In genomic region chr3:155031191-155031590, GRCh38 we compare ENCODE assay signal across 25 cellular contexts. TPM values are rescaled to one million over a fixed set of nuclear protein-coding genes. Genes with fewer than 3 reads are reported as not detected.
DNase-seq lines count a peak whose midpoint lies in the region; ATAC-seq, FAIRE-seq and TF ChIP-seq lines count a peak whose summit lies in the region.
"Had no signal": no experiment of that assay in that cellular context is flagged by ENCODE, and none has a peak within 500 bp of the region (broad histone marks: within the 10 kb centered on the region; RNA-seq: fewer than 3 reads in every experiment).

No MANE protein-coding gene starts in this region.

- TF ChIP-seq CTCF in GM23338 (conservative IDR thresholded peaks at IDR 0.05; ENCODE audit: low read depth in 2 of 2) (no peak), astrocyte (IDR thresholded peaks at IDR 0.05; ENCODE audit: insufficient read depth, low read depth, low read length) (no peak), foreskin fibroblast (IDR thresholded peaks at IDR 0.05; ENCODE audit: low read depth, low read length) (no peak), smooth muscle cell (IDR thresholded peaks at IDR 0.05; ENCODE audit: borderline replicate concordance, insufficient read depth, poor library complexity, severe bottlenecking) (no peak), stomach (IDR thresholded peaks at IDR 0.05) (no peak), ovary (IDR thresholded peaks at IDR 0.05) (no peak)

- peak overlapping the region; percentile 47 for H3K27ac Mint-ChIP-seq in GM23338
- peak overlapping the region; percentile 95 for H3K27ac Mint-ChIP-seq in astrocyte (ENCODE audit: unreplicated experiment)
- H3K27ac Mint-ChIP-seq: activated T-helper 2 cell treated with anti-CD3 and anti-CD28 coated beads, Interferon-gamma antibody, Interleukin-2, Interleukin-4, amounts not matched to agents 10 μg/mL and 5 μg/mL and 100 μg/mL, durations not matched to agents 14 hours and 24 hours and 36 hours; B cell; natural killer cell treated with Interleukin-12 subunit alpha and Interleukin-12 subunit beta and Interleukin-15 and Interleukin-18, amount 100 ng/mL, for 72 hours; T-helper 1 cell treated with Interleukin-12 subunit alpha and Interleukin-12 subunit beta and Interleukin-4 antibody, amounts not matched to agents 30 μg/mL and 1 μg/mL, for 36 hours had no signal

- no peak overlapping the region; the same call in 1 of the 2 replicates for H3K27ac ChIP-seq in GM23338 (ENCODE audit: low read depth)
- no peak overlapping the region for H3K27ac ChIP-seq in astrocyte (ENCODE audit: low read depth, low read length)
- peak overlapping the region; percentile 77 for H3K27ac ChIP-seq in smooth muscle cell (ENCODE audit: low read depth)
- no peak overlapping the region for H3K27ac ChIP-seq in stomach
- no peak overlapping the region for H3K27ac ChIP-seq in ovary
- H3K27ac ChIP-seq: epithelial cell of prostate had no signal

- H3K9me3 ChIP-seq in astrocyte (ENCODE audit: insufficient read depth, low read depth, low read length) (no peaks in the 10 kb centered on the region), smooth muscle cell (replicated peaks; ENCODE audit: low read depth) (no peaks in the 10 kb centered on the region), stomach (peaks cover 0 to 6% (median 0%) of the 10 kb centered on the region in 4 donors), ovary (no peaks in the 10 kb centered on the region)
- H3K9me3 ChIP-seq: upper lobe of left lung had no signal

- H3K27me3 Mint-ChIP-seq in GM23338 (ENCODE audit: insufficient read depth, low read depth, poor library complexity) (no peaks in the 10 kb centered on the region), astrocyte (ENCODE audit: low read depth, unreplicated experiment) (no peaks in the 10 kb centered on the region)
- H3K27me3 Mint-ChIP-seq: B cell; natural killer cell treated with Interleukin-12 subunit alpha and Interleukin-12 subunit beta and Interleukin-15 and Interleukin-18, amount 100 ng/mL, for 72 hours had no signal

- no peak overlapping the region for H2AFZ ChIP-seq in GM23338
- H2AFZ ChIP-seq in astrocyte (ENCODE audit: low read depth, low read length): no peak overlapping the region
- H2AFZ ChIP-seq in smooth muscle cell (ENCODE audit: low read depth): peak overlapping the region; percentile 53

- H3K9me3 Mint-ChIP-seq in GM23338 (peaks cover 17% of the 10 kb centered on the region; the same call in 2 of the 3 replicates), astrocyte (ENCODE audit: unreplicated experiment) (no peaks in the 10 kb centered on the region)
- H3K9me3 Mint-ChIP-seq: activated T-helper 2 cell treated with anti-CD3 and anti-CD28 coated beads, Interferon-gamma antibody, Interleukin-2, Interleukin-4, amounts not matched to agents 10 μg/mL and 5 μg/mL and 100 μg/mL, durations not matched to agents 14 hours and 24 hours and 36 hours had no signal

- no peak for ATAC-seq in GM23338
- ATAC-seq: natural killer cell treated with Interleukin-12 subunit alpha and Interleukin-12 subunit beta and Interleukin-15 and Interleukin-18, amount 100 ng/mL, for 72 hours had no signal

- DNase-seq in GM23338 (ENCODE audit: low spot score) (no peak), astrocyte (ENCODE audit: low read depth) (no peak), foreskin fibroblast (peak; percentile 39 to 66), smooth muscle cell (lab: John Stamatoyannopoulos, UW; ENCODE audit: unreplicated experiment) (no peak), stomach (no peak), RCC 7860 (ENCODE audit: low spot score) (no peak), ovary (no peak)
- DNase-seq: activated CD4-positive, alpha-beta T cell treated with anti-CD3 and anti-CD28 coated beads, Interleukin-2, amount 50 U/mL, for 1 hour; COR-L47; DND-41; mesendoderm; NCI-H187; NCI-H774; posterior cingulate gyrus; SHP77; stimulated activated CD4-positive, alpha-beta T cell treated with anti-CD3 and anti-CD28 coated beads, Interleukin-2, amount 100 ng/mL, for 48 hours; stimulated activated naive CD4-positive, alpha-beta T cell treated with Interleukin-2 at 50 U/mL for 16 hours; upper lobe of left lung had no signal

- H3K4me3 ChIP-seq in GM23338 (no peak overlapping the region), astrocyte (ENCODE audit: insufficient read depth, low read depth, low read length) (no peak overlapping the region), foreskin fibroblast (ENCODE audit: low read depth in 1 of 2, low read length in 2 of 2) (no peak overlapping the region), smooth muscle cell (no peak overlapping the region), stomach (no peak overlapping the region), ovary (no peak overlapping the region)
- H3K4me3 ChIP-seq: skin epidermis, upper lobe of left lung had no signal

- no peak for TF ChIP-seq EP300 in stomach (IDR thresholded peaks at IDR 0.05)
- TF ChIP-seq EP300 in ovary (IDR thresholded peaks at IDR 0.05): no peak

- H3K36me3 Mint-ChIP-seq in GM23338 (ENCODE audit: low read depth) (peaks cover 16% of the 10 kb centered on the region), astrocyte (ENCODE audit: low read depth, unreplicated experiment) (no peaks in the 10 kb centered on the region)

- intact Hi-C loops in stomach (cut with DNase I; ENCODE audit: low total_unique reads): no loop called here
- intact Hi-C loops in ovary (cut with DNase I): no loop called here

- H4K20me1 ChIP-seq in GM23338 (replicated peaks; ENCODE audit: insufficient read depth): no peaks in the 10 kb centered on the region
- H4K20me1 ChIP-seq in astrocyte (ENCODE audit: insufficient read depth, low read length): no peaks in the 10 kb centered on the region
- H4K20me1 ChIP-seq in smooth muscle cell (ENCODE audit: low read depth): no peaks in the 10 kb centered on the region

- peaks cover 7% of the 10 kb centered on the region; the same call in 1 of the 2 replicates for H3K36me3 ChIP-seq in GM23338 (ENCODE audit: insufficient read depth)
- H3K36me3 ChIP-seq in astrocyte (ENCODE audit: insufficient read depth, low read length): no peaks in the 10 kb centered on the region
- no peaks in the 10 kb centered on the region for H3K36me3 ChIP-seq in smooth muscle cell (ENCODE audit: low read depth)
- no peaks in the 10 kb centered on the region for H3K36me3 ChIP-seq in stomach
- H3K36me3 ChIP-seq in ovary: no peaks in the 10 kb centered on the region
- H3K36me3 ChIP-seq: upper lobe of left lung had no signal

- H3K79me2 ChIP-seq in GM23338 (replicated peaks; ENCODE audit: insufficient read depth) (no peaks in the 10 kb centered on the region), astrocyte (ENCODE audit: insufficient read depth, low read length) (no peaks in the 10 kb centered on the region), smooth muscle cell (ENCODE audit: low read depth) (no peaks in the 10 kb centered on the region)

- H3K9me2 ChIP-seq in GM23338 (ENCODE audit: insufficient read depth): no peaks in the 10 kb centered on the region

- no peak overlapping the region for H3K4me2 ChIP-seq in GM23338
- no peak overlapping the region for H3K4me2 ChIP-seq in astrocyte (ENCODE audit: low read length)
- H3K4me2 ChIP-seq in smooth muscle cell: peak overlapping the region; percentile 30

- H3K4me1 ChIP-seq in GM23338 (ENCODE audit: insufficient read depth) (peaks cover 32% of the 10 kb centered on the region), astrocyte (ENCODE audit: insufficient read depth, low read length) (no peaks in the 10 kb centered on the region), smooth muscle cell (ENCODE audit: low read depth) (peaks cover 21% of the 10 kb centered on the region), stomach (peaks cover 0 to 6% (median 0%) of the 10 kb centered on the region in 4 donors), ovary (ENCODE audit: insufficient read depth) (no peaks in the 10 kb centered on the region)

- no peaks in the 10 kb centered on the region for H3K27me3 ChIP-seq in GM23338 (ENCODE audit: insufficient read depth)
- no peaks in the 10 kb centered on the region for H3K27me3 ChIP-seq in astrocyte (ENCODE audit: insufficient read depth, low read length)
- no peaks in the 10 kb centered on the region for H3K27me3 ChIP-seq in smooth muscle cell (ENCODE audit: low read depth)
- H3K27me3 ChIP-seq in stomach: no peaks in the 10 kb centered on the region
- no peaks in the 10 kb centered on the region for H3K27me3 ChIP-seq in ovary
- H3K27me3 ChIP-seq: upper lobe of left lung had no signal

- FAIRE-seq in astrocyte (lab: Jason Lieb, UNC) (no peak), RCC 7860 (lab: Jason Lieb, UNC) (no peak)
- FAIRE-seq: bronchial epithelial cell had no signal

- H3K4me1 Mint-ChIP-seq in GM23338 (peaks cover 12% of the 10 kb centered on the region; the same call in 2 of the 3 replicates), astrocyte (ENCODE audit: low read depth, unreplicated experiment) (peaks cover 32% of the 10 kb centered on the region)
- H3K4me1 Mint-ChIP-seq: B cell had no signal

- H3K9ac ChIP-seq in astrocyte (ENCODE audit: low read length) (no peak overlapping the region), smooth muscle cell (ENCODE audit: low read depth) (no peak overlapping the region)

- H3K4me3 Mint-ChIP-seq in GM23338 (no peak overlapping the region), astrocyte (ENCODE audit: unreplicated experiment) (peak overlapping the region; percentile 24)
- H3K4me3 Mint-ChIP-seq: B cell; natural killer cell treated with Interleukin-12 subunit alpha and Interleukin-12 subunit beta and Interleukin-15 and Interleukin-18, amount 100 ng/mL, for 72 hours; T-helper 1 cell treated with Interleukin-12 subunit alpha and Interleukin-12 subunit beta and Interleukin-4 antibody, amounts not matched to agents 30 μg/mL and 1 μg/mL, for 36 hours had no signal

- H3F3A ChIP-seq in GM23338 (replicated peaks; ENCODE audit: low read depth): no peaks in the 10 kb centered on the region
- peaks cover 19% of the 10 kb centered on the region for H3F3A ChIP-seq in smooth muscle cell (ENCODE audit: low read depth)

- TF ChIP-seq POLR2A in stomach (IDR thresholded peaks at IDR 0.05) (no peak), ovary (IDR thresholded peaks at IDR 0.05) (no peak)

TF ChIP-seq in GM23338, 12 proteins besides CTCF, POLR2A, EP300 and RAD21 (continues in another document):
- no peak for TF ChIP-seq ZNF331 (CRISPR knock-in tag; IDR thresholded peaks at IDR 0.05; ENCODE audit: low read depth)

RNA-seq across cellular contexts. Expression of gene MME, which starts 48.9 kb away (rescaled TPM):
- total RNA-seq in GM23338 (2014; rRNA removed; shearing (Covaris generic)): 32.6 and 76.7 TPM in 2 replicates
- polyA plus RNA-seq in GM23338 (2016; fragmentation: Nextera tagmentation; extraction: Ambion mirVana) (9.8 and 15.2 TPM in 2 replicates), smooth muscle cell (62.0 and 79.2 TPM in 2 replicates), stomach (1 to 10 TPM in 2 of 3 donors, under 1 TPM in 1; 0.76 to 4.5 (median 1.3) TPM), ovary (1 to 10 TPM in 1 of 2 donors, under 1 TPM in 1; 0.80 to 2.5 TPM)
- total RNA-seq in astrocyte (54.3 and 55.5 TPM in 2 replicates), smooth muscle cell (136 and 185 TPM in 2 replicates), stomach (10 to 100 TPM in 2 of 5 donors, 1 to 10 TPM in 1, under 1 TPM in 1, not detected in 1; under 0.01 to 49.4 (median 9.3) TPM), ovary (1 to 10 TPM in 6 of 7 donors, under 1 TPM in 1; 0.56 to 3.1 (median 1.5) TPM)
- total RNA-seq: activated T-helper 2 cell treated with anti-CD3 and anti-CD28 coated beads, Interferon-gamma antibody, Interleukin-2, Interleukin-4, amounts not matched to agents 10 μg/mL and 5 μg/mL and 100 μg/mL, durations not matched to agents 14 hours and 24 hours and 36 hours; natural killer cell treated with Interleukin-12 subunit alpha and Interleukin-12 subunit beta and Interleukin-15 and Interleukin-18, amount 100 ng/mL, for 72 hours had no signal

Comparison
In these comparisons a context has a peak if more than half of its experiments do, and no peak if none do; other contexts are left out.
1. DNase-seq: peak in foreskin fibroblast (2 of 2); none in GM23338 (single experiment), astrocyte (single experiment), smooth muscle cell (single experiment), stomach (single experiment), RCC 7860 (single experiment) and ovary (0 of 5).